Comparison of ENCODE assay signal across 8 cellular contexts in genomic region chr13:30463820-30464495, GRCh38. TPM values are rescaled to one million over a fixed set of nuclear protein-coding genes. Genes with fewer than 3 reads are reported as not detected.
DNase-seq lines count a peak whose midpoint lies in the region; ATAC-seq and TF ChIP-seq lines count a peak whose summit lies in the region.

No MANE protein-coding gene starts in this region.

- peak overlapping the region; percentile 73 for H2AFZ ChIP-seq in ACC112 (ENCODE audit: low read length, unreplicated experiment)

- no peaks in the 10 kb centered on the region for H3K9me3 ChIP-seq in SJSA1 (replicated peaks)
- no peaks in the 10 kb centered on the region for H3K9me3 ChIP-seq in heart left ventricle
- no peaks in the 10 kb centered on the region for H3K9me3 ChIP-seq in transverse colon

- H3K4me1 ChIP-seq in ACC112 (ENCODE audit: control insufficient read depth, insufficient read depth, low read length, unreplicated experiment) (peaks cover 28% of the 10 kb centered on the region), SJSA1 (replicated peaks) (peaks cover 41% of the 10 kb centered on the region), heart left ventricle (peaks cover 2 to 45% (median 32%) of the 10 kb centered on the region in 12 donors), transverse colon (peaks cover 4 to 39% (median 23%) of the 10 kb centered on the region in 4 donors)

- in situ Hi-C loops in transverse colon (cut with MboI; ENCODE audit: low pct_ligation_motif_present in 1 of 4, low pct_unique_long_range_greater_than_20kb in 1 of 4, low sequenced_read_pairs in 3 of 4): loop anchor here in 3 of 4 donors (10.0 to 25.0 kb wide), 2 partner anchors 59 to 327 kb away; no protein-coding TSS in a partner anchor

- H3K27ac Mint-ChIP-seq in activated naive CD4-positive, alpha-beta T cell treated with anti-CD3 and anti-CD28 coated beads, Interleukin-2, amount 50 U/mL, for 72 hours: peak overlapping the region; percentile 94 to 99

- H3K36me3 Mint-ChIP-seq in activated naive CD4-positive, alpha-beta T cell treated with anti-CD3 and anti-CD28 coated beads, Interleukin-2, amount 50 U/mL, for 72 hours: peaks cover 25 to 28% of the 10 kb centered on the region in 2 donors

- intact Hi-C loops in heart left ventricle (cut with DNase I) (loop anchor here in 9 of 10 donors (1.0 to 10.0 kb wide), 19 partner anchors 42 to 612 kb away; partner anchors contain the start of genes USPL1 (in 4 of the 9), UBE2L5 (in 3 of the 9), KATNAL1 (in 1 of the 9) and UBL3 (in 1 of the 9)), posterior vena cava (cut with DNase I) (loop anchor here (2.0 to 10.0 kb wide), 3 partner anchors 153 to 341 kb away; partner anchors contain the start of gene USPL1 (in 1 of the 2)), transverse colon (cut with DNase I; ENCODE audit: low total_unique reads) (loop anchor here (1.0 to 10.0 kb wide), 4 partner anchors 57 to 339 kb away; partner anchors contain the start of gene USPL1)

- H3K36me3 ChIP-seq in ACC112 (ENCODE audit: insufficient read depth, low read length): peaks cover 18% of the 10 kb centered on the region
- H3K36me3 ChIP-seq in SJSA1: peaks cover 49% of the 10 kb centered on the region
- H3K36me3 ChIP-seq in heart left ventricle: peaks cover 0 to 38% (median 28%) of the 10 kb centered on the region in 9 donors
- peaks cover 0 to 11% (median 2%) of the 10 kb centered on the region in 4 donors for H3K36me3 ChIP-seq in transverse colon

- H3K4me3 ChIP-seq in ACC112 (ENCODE audit: low read depth, low read length): peak overlapping the region; percentile 96
- peak overlapping the region; percentile 83 for H3K4me3 ChIP-seq in SJSA1
- H3K4me3 ChIP-seq in heart left ventricle: peak overlapping the region; percentile 53 to 99 (median 74)
- H3K4me3 ChIP-seq in transverse colon: peak overlapping the region; percentile 68 to 98 (median 72)

- DNase-seq in SJSA1 (ENCODE audit: low read depth in 1 of 2, low spot score in 2 of 2) (peak; percentile 50 to 65), heart left ventricle (peak in 4 of 5 donors; percentile 51 to 80 (median 60)), posterior vena cava (ENCODE audit: low spot score) (peak; percentile 89), transverse colon (peak; percentile 75)
- DNase-seq in activated naive CD4-positive, alpha-beta T cell treated with anti-CD3 and anti-CD28 coated beads, Interleukin-2, amount 50 U/mL, for 72 hours (ENCODE audit: low spot score in 2 of 2): peak in 1 of 2 donors; percentile 73

- TF ChIP-seq EP300 in transverse colon (IDR thresholded peaks at IDR 0.05; ENCODE audit: low read depth): no peak

- H3K27ac ChIP-seq in ACC112 (ENCODE audit: low read depth, low read length) (peak overlapping the region; percentile 94), SJSA1 (peak overlapping the region; percentile 87), heart left ventricle (peak overlapping the region; percentile 97 to 100 (median 98)), transverse colon (peak overlapping the region; percentile 99 to 100 (median 100))

- peak in 1 of 12 donors; percentile 4 for TF ChIP-seq CTCF in heart left ventricle (IDR thresholded peaks at IDR 0.05)
- peak in 2 of 5 experiments; percentile 4 to 14 for TF ChIP-seq CTCF in transverse colon (IDR thresholded peaks at IDR 0.05)

- TF ChIP-seq POLR2A in heart left ventricle (IDR thresholded peaks at IDR 0.05) (no peak), transverse colon (IDR thresholded peaks at IDR 0.05) (peak; percentile 53)

- H3K9me3 Mint-ChIP-seq in activated naive CD4-positive, alpha-beta T cell treated with anti-CD3 and anti-CD28 coated beads, Interleukin-2, amount 50 U/mL, for 72 hours: no peaks in the 10 kb centered on the region

- 0 to 1% (median 0%) methylated on average over 25 to 30 of the region's 30 CpGs for WGBS in heart left ventricle, 4 donors
- 0% methylated on average over 6 to 23 of the region's 30 CpGs for WGBS in transverse colon (ENCODE audit: low coverage in 1 of 2), 2 donors

- ATAC-seq in GM18517 (IDR thresholded peaks at IDR 0.05; ENCODE audit: unreplicated experiment) (peak; percentile 44), HG03103 (IDR thresholded peaks at IDR 0.05; ENCODE audit: low read depth, unreplicated experiment) (peak; percentile 29), heart left ventricle (peak in 3 of 4 donors; percentile 7 to 25 (median 18))
- peak; percentile 37 to 43 for ATAC-seq in activated naive CD4-positive, alpha-beta T cell treated with anti-CD3 and anti-CD28 coated beads, Interleukin-2, amount 50 U/mL, for 72 hours

- H3K79me2 ChIP-seq in ACC112 (ENCODE audit: control insufficient read depth, insufficient read depth, low read length, unreplicated experiment): peaks cover 26% of the 10 kb centered on the region

- H3K27me3 ChIP-seq in ACC112 (ENCODE audit: insufficient read depth, low read length) (no peaks in the 10 kb centered on the region), SJSA1 (replicated peaks) (no peaks in the 10 kb centered on the region), heart left ventricle (no peaks in the 10 kb centered on the region), transverse colon (no peaks in the 10 kb centered on the region)

RNA-seq across cellular contexts. Expression of gene HMGB1, which starts 1.8 kb away (rescaled TPM):
- 710 and 801 TPM in 2 replicates for total RNA-seq in SJSA1 (2014; rRNA removed; shearing (Covaris generic))
- total RNA-seq in activated naive CD4-positive, alpha-beta T cell treated with anti-CD3 and anti-CD28 coated beads, Interleukin-2, amount 50 U/mL, for 72 hours: 100 to 1,000 TPM; 418 to 551 TPM
- total RNA-seq in heart left ventricle (100 to 1,000 TPM; 137 to 215 (median 164) TPM), posterior vena cava (100 to 1,000 TPM; 241 to 254 TPM), transverse colon (100 to 1,000 TPM; 131 to 274 (median 152) TPM)
- 100 to 1,000 TPM; 236 to 361 TPM for polyA plus RNA-seq in heart left ventricle

RNA-seq across cellular contexts. Expression of gene UBE2L5, which starts 41.7 kb away (rescaled TPM):
- not detected in 2 replicates for total RNA-seq in SJSA1 (2014; rRNA removed; shearing (Covaris generic))
- under 1 TPM in 1 of 2 donors, not detected in 1; 0.25 TPM for total RNA-seq in activated naive CD4-positive, alpha-beta T cell treated with anti-CD3 and anti-CD28 coated beads, Interleukin-2, amount 50 U/mL, for 72 hours
- total RNA-seq in heart left ventricle (under 1 TPM in 1 of 9 donors, not detected in 8; 0.32 TPM), posterior vena cava (1 to 10 TPM in 1 of 2 donors, under 1 TPM in 1; 0.14 to 1.2 TPM), transverse colon (not detected)
- polyA plus RNA-seq in heart left ventricle: not detected
